ENCODE assay signal across 9 cellular contexts in the genomic region with DNA sequence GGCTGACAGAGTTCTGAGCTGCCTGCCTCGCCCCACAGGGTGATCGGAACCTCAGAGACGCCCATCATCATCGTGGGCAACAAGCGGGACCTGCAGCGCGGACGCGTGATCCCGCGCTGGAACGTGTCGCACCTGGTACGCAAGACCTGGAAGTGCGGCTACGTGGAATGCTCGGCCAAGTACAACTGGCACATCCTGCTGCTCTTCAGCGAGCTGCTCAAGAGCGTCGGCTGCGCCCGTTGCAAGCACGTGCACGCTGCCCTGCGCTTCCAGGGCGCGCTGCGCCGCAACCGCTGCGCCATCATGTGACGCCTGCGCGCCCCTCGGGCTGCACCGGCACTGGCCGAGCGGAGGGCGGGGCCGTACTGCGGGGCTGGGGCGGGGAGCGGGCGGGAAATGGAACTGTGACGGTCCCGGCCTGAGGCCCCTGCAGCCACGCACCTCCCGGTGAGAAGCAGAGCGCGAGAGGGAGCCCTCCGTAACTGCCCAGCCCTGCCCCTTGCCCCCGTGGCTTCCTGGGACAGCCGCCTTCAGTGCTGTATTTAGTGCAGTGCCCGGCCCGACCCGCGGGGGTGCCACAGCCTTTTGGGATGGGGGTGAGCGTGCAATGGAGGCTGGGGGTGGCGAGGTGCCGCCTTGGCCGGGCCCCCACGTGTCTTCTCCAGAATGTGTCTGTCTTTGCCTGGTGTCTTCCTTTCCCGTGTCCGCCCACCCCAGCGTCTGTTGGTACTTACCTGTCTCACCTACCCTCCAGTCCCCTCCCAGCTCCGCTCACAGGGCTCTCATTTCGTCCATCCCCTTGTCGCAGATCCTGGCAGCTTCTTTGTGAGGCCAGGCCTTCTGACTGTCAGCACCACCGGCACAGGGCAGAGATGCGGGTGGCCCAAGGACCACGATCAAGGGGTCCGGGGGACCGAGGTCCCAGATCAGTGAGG. TPM values are rescaled to one million over a fixed set of nuclear protein-coding genes. Genes with fewer than 3 reads are reported as not detected.
DNase-seq lines count a peak whose midpoint lies in the region; ATAC-seq, FAIRE-seq and TF ChIP-seq lines count a peak whose summit lies in the region.
"Had no signal": no experiment of that assay in that cellular context is flagged by ENCODE, and none has a peak within 500 bp of the region (broad histone marks: within the 10 kb centered on the region; RNA-seq: fewer than 3 reads in every experiment).

No MANE protein-coding gene starts in this region.

- peaks cover 27% of the 10 kb centered on the region for H3K27me3 Mint-ChIP-seq in chondrocyte (ENCODE audit: low read depth)

- no peak overlapping the region for H3K9ac ChIP-seq in HUES48 (ENCODE audit: low read depth, low read length)

- TF ChIP-seq CTCF in BJ (IDR thresholded peaks at IDR 0.05; ENCODE audit: insufficient read depth, low read depth, low read length) (peak; percentile 24; the same call in 1 of the 2 replicates), chondrocyte (IDR thresholded peaks at IDR 0.05) (peak; percentile 21), mucosa of descending colon (IDR thresholded peaks at IDR 0.05) (no peak)

- H3K36me3 Mint-ChIP-seq in chondrocyte (ENCODE audit: low read depth) = peaks cover 2% of the 10 kb centered on the region

- H3K9me3 Mint-ChIP-seq in chondrocyte (ENCODE audit: low read depth) = no peaks in the 10 kb centered on the region

- TF ChIP-seq POLR2A in H54 (IDR thresholded peaks at IDR 0.05; ENCODE audit: low read depth, low read length) = no peak

- CTCF ChIA-PET in BJ (lab: Yijun Ruan, JAX) = interaction anchor here (0.8 kb wide), 1 partner anchor 10 kb away, joined by 3 read pairs; a partner anchor contains a TSS

- H3K4me1 ChIP-seq in HUES48 (ENCODE audit: control insufficient read depth, insufficient read depth, low read length) (no peaks in the 10 kb centered on the region), mucosa of descending colon (ENCODE audit: low read depth) (peaks cover 3% of the 10 kb centered on the region)

- H3K4me3 ChIP-seq in BJ (ENCODE audit: low read depth, low read length) (no peak overlapping the region), HUES48 (ENCODE audit: low read depth, low read length) (peak overlapping the region; percentile 46), mucosa of descending colon (no peak overlapping the region)

- no peak overlapping the region for H3K4me3 Mint-ChIP-seq in chondrocyte (ENCODE audit: unreplicated experiment)

- POLR2A ChIA-PET in BJ (lab: Charles Lee) = no interaction called here

- no peak overlapping the region for H3K27ac ChIP-seq in HUES48 (ENCODE audit: low read depth, low read length)

- H3K27me3 ChIP-seq in BJ (ENCODE audit: control insufficient read depth, insufficient read depth, low read length) (peaks cover 27% of the 10 kb centered on the region), HUES48 (ENCODE audit: control insufficient read depth, insufficient read depth, low read length) (peaks cover 58% of the 10 kb centered on the region)

- FAIRE-seq in H54 (lab: Jason Lieb, UNC) = no peak

- DNase-seq in BJ (ENCODE audit: low read depth) (no peak), chondrocyte (ENCODE audit: low spot score) (no peak), mucosa of descending colon (no peak), NCI-H187 treated with DMSO at 0.1 percent for 48 hours (lab: John Stamatoyannopoulos, UW) (no peak), amniotic stem cell (lab: John Stamatoyannopoulos, UW) (no peak), H54 (ENCODE audit: insufficient read length, low spot score) (no peak)

- 0 out of 2 replicates have a peak, but pooled peaks cover 5% of the 10 kb centered on the region for H3K9me3 ChIP-seq in HUES48 (ENCODE audit: control insufficient read depth, insufficient read depth, low read length)
- H3K9me3 ChIP-seq in mucosa of descending colon = no peaks in the 10 kb centered on the region

- no peak overlapping the region for H3K27ac Mint-ChIP-seq in chondrocyte (ENCODE audit: unreplicated experiment)

- H3K4me1 Mint-ChIP-seq in chondrocyte (ENCODE audit: low read depth) = peaks cover 6% of the 10 kb centered on the region

- ATAC-seq in mucosa of descending colon = peak; percentile 27
- ATAC-seq in HG03108 (IDR thresholded peaks at IDR 0.05; ENCODE audit: unreplicated experiment) = no peak

- intact Hi-C loops in mucosa of descending colon (cut with DNase I, micrococcal nuclease) = loop anchor here in 1 of 2 donors (10.0 kb wide), 1 partner anchor 136 kb away; no protein-coding TSS in a partner anchor

- H3K36me3 ChIP-seq in BJ (ENCODE audit: control insufficient read depth, insufficient read depth, low read length) = no peaks in the 10 kb centered on the region
- no peaks in the 10 kb centered on the region for H3K36me3 ChIP-seq in HUES48 (ENCODE audit: control insufficient read depth, insufficient read depth, low read length)
- no peaks in the 10 kb centered on the region for H3K36me3 ChIP-seq in mucosa of descending colon (ENCODE audit: low read depth)

RNA-seq across cellular contexts. Expression of a gene that starts 9.8 kb away (rescaled TPM):
- polyA plus RNA-seq in BJ (2011; rRNA removed) = 3.2 and 4.5 TPM in 2 replicates
- polyA minus RNA-seq in BJ (2011; rRNA and poly(A)+ RNA removed) = 4.1 and 8.4 TPM in 2 replicates
- 8.4 to 21.3 TPM (median 19.1 TPM) in 3 replicates for total RNA-seq in chondrocyte
- 1 to 10 TPM in 1 of 3 donors, under 1 TPM in 1, not detected in 1; 0.65 to 4.6 TPM for total RNA-seq in mucosa of descending colon

RNA-seq across cellular contexts. Expression of a gene that starts 11.8 kb away (rescaled TPM):
- not detected in 2 replicates for polyA plus RNA-seq in BJ (2011; rRNA removed)
- polyA minus RNA-seq in BJ (2011; rRNA and poly(A)+ RNA removed) = not detected in 2 replicates
- total RNA-seq in chondrocyte (not detected in 3 replicates), mucosa of descending colon (not detected)
- total RNA-seq: fibroblast of lung had no signal
- polyA plus RNA-seq: fibroblast of lung had no signal

RNA-seq across cellular contexts. Expression of a gene that starts 19.4 kb away (rescaled TPM):
- polyA plus RNA-seq in BJ (2011; rRNA removed) = not detected in 2 replicates
- not detected in 2 replicates for polyA minus RNA-seq in BJ (2011; rRNA and poly(A)+ RNA removed)
- total RNA-seq in chondrocyte = not detected in 3 replicates
- total RNA-seq in mucosa of descending colon = not detected
- total RNA-seq: fibroblast of lung had no signal
- polyA plus RNA-seq: fibroblast of lung had no signal

RNA-seq across cellular contexts. Expression of a gene that starts 54.2 kb away (rescaled TPM):
- polyA plus RNA-seq in BJ (2011; rRNA removed) = 0.15 and 0.28 TPM in 2 replicates
- polyA minus RNA-seq in BJ (2011; rRNA and poly(A)+ RNA removed) = not detected in 2 replicates
- total RNA-seq in chondrocyte (5.1 to 8.6 TPM (median 7.9 TPM) in 3 replicates), mucosa of descending colon (10 to 100 TPM; 31.0 to 82.4 (median 43.7) TPM)
